Comparison of ENCODE assay signal across 22 cellular contexts in genomic region chr7:55343002-55343781, GRCh38. TPM values are rescaled to one million over a fixed set of nuclear protein-coding genes. Genes with fewer than 3 reads are reported as not detected.
DNase-seq lines count a peak whose midpoint lies in the region; ATAC-seq, FAIRE-seq and TF ChIP-seq lines count a peak whose summit lies in the region.
"Had no signal": no experiment of that assay in that cellular context is flagged by ENCODE, and none has a peak within 500 bp of the region (broad histone marks: within the 10 kb centered on the region; RNA-seq: fewer than 3 reads in every experiment).

No MANE protein-coding gene starts in this region.

- BruUV-seq in K562 (replicated peaks; lab: Mats Ljungman, UMichigan): no TSS peak

- intact Hi-C loops in K562 (cut with micrococcal nuclease): no loop called here

- ATAC-seq in K562 (peak; percentile 87), HG03342 (IDR thresholded peaks at IDR 0.05; ENCODE audit: unreplicated experiment) (no peak)
- ATAC-seq: CD8-positive, alpha-beta T cell had no signal

- no peak overlapping the region for H3K4me3 ChIP-seq in K562
- no peak overlapping the region for H3K4me3 ChIP-seq in osteoblast (ENCODE audit: insufficient read depth, low read length)
- H3K4me3 ChIP-seq: A549; BLaER1 treated with 17β-estradiol and CSF1 and Interleukin-3, amounts not matched to agents 10 nM and 100 nM had no signal

- H3K4me1 ChIP-seq in K562 (replicated peaks in 1 of 2; ENCODE audit: control insufficient read depth in 2 of 2, insufficient read depth in 2 of 2, low read length in 2 of 2): peaks cover 1 to 27% of the 10 kb centered on the region in 2 experiments; a peak in 3 of 5 replicates
- no peaks in the 10 kb centered on the region for H3K4me1 ChIP-seq in osteoblast (ENCODE audit: insufficient read depth, low read length)
- H3K4me1 ChIP-seq: A549; BLaER1 treated with 17β-estradiol and CSF1 and Interleukin-3, amounts not matched to agents 10 nM and 100 nM; Caco-2 had no signal

- H3K36me3 ChIP-seq in K562 (ENCODE audit: control insufficient read depth, insufficient read depth, low read length) (no peaks in the 10 kb centered on the region), osteoblast (ENCODE audit: insufficient read depth, low read length) (no peaks in the 10 kb centered on the region)
- H3K36me3 ChIP-seq: BLaER1 treated with 17β-estradiol and CSF1 and Interleukin-3, amounts not matched to agents 10 nM and 100 nM had no signal

- no peak overlapping the region for H3K4me2 ChIP-seq in K562 (ENCODE audit: insufficient read depth, low read length)
- H3K4me2 ChIP-seq in osteoblast (ENCODE audit: insufficient read depth, low read length): no peak overlapping the region
- H3K4me2 ChIP-seq: A549; BLaER1 treated with 17β-estradiol and CSF1 and Interleukin-3, amounts not matched to agents 10 nM and 100 nM had no signal

- no peak overlapping the region for H3K27ac ChIP-seq in K562 (ENCODE audit: extremely low read depth, low read depth, low read length)
- H3K27ac ChIP-seq in osteoblast (ENCODE audit: low read depth, low read length): no peak overlapping the region
- H3K27ac ChIP-seq: 22Rv1; A549; BLaER1 treated with 17β-estradiol and CSF1 and Interleukin-3, amounts not matched to agents 10 nM and 100 nM; C4-2B had no signal

- H3K27me3 ChIP-seq in K562 (ENCODE audit: control insufficient read depth in 2 of 2, insufficient read depth in 2 of 2, low read length in 2 of 2) (peaks cover 0 to 8% of the 10 kb centered on the region in 2 experiments; a peak in 2 of 5 replicates), osteoblast (ENCODE audit: insufficient read depth, low read length) (no peaks in the 10 kb centered on the region)
- H3K27me3 ChIP-seq: BLaER1 treated with 17β-estradiol and CSF1 and Interleukin-3, amounts not matched to agents 10 nM and 100 nM had no signal

- no peak overlapping the region for H3K9ac ChIP-seq in K562 (ENCODE audit: insufficient read depth in 1 of 2, low read depth in 2 of 2, low read length in 2 of 2)
- H3K9ac ChIP-seq: BLaER1 treated with 17β-estradiol and CSF1 and Interleukin-3, amounts not matched to agents 10 nM and 100 nM had no signal

- FAIRE-seq in K562 (lab: Jason Lieb, UNC): no peak
- FAIRE-seq: A549, D721Med, G401.6, GM12891, GM19239 had no signal

- H3K9me3 ChIP-seq in K562 (replicated peaks; ENCODE audit: control insufficient read depth, insufficient read depth, low read depth, low read length) (no peaks in the 10 kb centered on the region), osteoblast (ENCODE audit: low read depth, low read length) (no peaks in the 10 kb centered on the region)
- H3K9me3 ChIP-seq: A549 had no signal

- no peaks in the 10 kb centered on the region for H3K9me1 ChIP-seq in K562 (ENCODE audit: control insufficient read depth, insufficient read depth, low read length)

- no peak for TF ChIP-seq POLR2A in K562 (conservative IDR thresholded peaks at IDR 0.05)

- no peak for TF ChIP-seq EP300 in K562 (IDR thresholded peaks at IDR 0.05; ENCODE audit: low read length)

- POLR2A ChIA-PET in K562 (lab: Yijun Ruan, JAX): interaction anchor here (0.5 to 0.9 kb wide), 2 partner anchors 18 to 24 kb away, joined by 3 read pairs; no protein-coding TSS in a partner anchor
- POLR2A ChIA-PET in HEK293T (lab: Yijun Ruan, JAX): no interaction called here

- in situ Hi-C loops in K562 (cut with MboI): no loop called here

- 30% methylated on average over 34 of the region's 42 CpGs for WGBS in K562 (ENCODE audit: insufficient coverage, low coverage, missing lambda C conversion rate)

- CTCF ChIA-PET in K562 (lab: Yijun Ruan, JAX; ENCODE audit: low intra/inter-chr PET ratio) (no interaction called here), HEK293T (lab: Yijun Ruan, JAX) (no interaction called here)

- no peak for TF ChIP-seq RAD21 in K562 (CRISPR knock-in tag; conservative IDR thresholded peaks at IDR 0.05 in 1 of 2, IDR thresholded peaks at IDR 0.05 in 1 of 2)

- H4K20me1 ChIP-seq in K562 (replicated peaks; ENCODE audit: control insufficient read depth, insufficient read depth, low read length) (no peaks in the 10 kb centered on the region), osteoblast (ENCODE audit: insufficient read depth, low read length) (no peaks in the 10 kb centered on the region)
- H4K20me1 ChIP-seq: BLaER1 treated with 17β-estradiol and CSF1 and Interleukin-3, amounts not matched to agents 10 nM and 100 nM had no signal

- H3K79me2 ChIP-seq in K562 (ENCODE audit: control insufficient read depth, insufficient read depth, low read length) (no peaks in the 10 kb centered on the region), osteoblast (ENCODE audit: insufficient read depth, low read length) (no peaks in the 10 kb centered on the region)

- DNase-seq in DMS53 (lab: John Stamatoyannopoulos, UW) (peak; percentile 71), DMS53 treated with DMSO at 0.1 percent for 48 hours (lab: John Stamatoyannopoulos, UW; ENCODE audit: unreplicated experiment) (no peak), K562 (ENCODE audit: extremely low read depth in 1 of 4, low spot score in 3 of 4) (peak; percentile 24 to 42 (median 35)), osteoblast (ENCODE audit: insufficient read length, low spot score, missing footprints) (peak; percentile 77), HEK293T (ENCODE audit: extremely low spot score) (no peak), middle frontal gyrus (ENCODE audit: extremely low spot score, low spot score) (no peak)
- DNase-seq: AML-193; Caco-2; Calu3; CD4-positive, alpha-beta T cell; CD8-positive, alpha-beta T cell; DMS79 treated with DMSO at 0.1 percent for 48 hours; GF-D8 had no signal

- H2AFZ ChIP-seq in K562 (ENCODE audit: low read depth, low read length) (peak overlapping the region; percentile 78), osteoblast (ENCODE audit: low read length) (no peak overlapping the region)

- no peak for TF ChIP-seq CTCF in K562 (IDR thresholded peaks at IDR 0.05 in 2 of 3, conservative IDR thresholded peaks at IDR 0.05 in 1 of 3; ENCODE audit: insufficient read depth in 2 of 3, low read depth in 1 of 3, low read length in 3 of 3)
- TF ChIP-seq CTCF in osteoblast (IDR thresholded peaks at IDR 0.05; ENCODE audit: extremely low read depth, low read depth, low read length): no peak

TF ChIP-seq in K562, 482 proteins besides CTCF, POLR2A, EP300 and RAD21 (continues in another document):
- TF ChIP-seq ZNF644 (tag; IDR thresholded peaks at IDR 0.05; ENCODE audit: low read depth) (no peak), ZNF76 (CRISPR knock-in tag; IDR thresholded peaks at IDR 0.05; ENCODE audit: borderline replicate concordance) (no peak), TFAP4 (CRISPR knock-in tag; IDR thresholded peaks at IDR 0.05; ENCODE audit: borderline replicate concordance) (no peak), BACH1 (tag; IDR thresholded peaks at IDR 0.05) (no peak)

TF ChIP-seq in HEK293T, 16 proteins besides CTCF, POLR2A, EP300 and RAD21:
- TF ChIP-seq ARNT (IDR thresholded peaks at IDR 0.05): no peak
- TF ChIP-seq FOXA1 (IDR thresholded peaks at IDR 0.05): no peak
- no peak for TF ChIP-seq SP1 (IDR thresholded peaks at IDR 0.05)
- TF ChIP-seq ELF4 (IDR thresholded peaks at IDR 0.05): no peak
- TF ChIP-seq LEF1 (IDR thresholded peaks at IDR 0.05; ENCODE audit: borderline replicate concordance): no peak
- no peak for TF ChIP-seq TARDBP (IDR thresholded peaks at IDR 0.05)
- TF ChIP-seq BHLHE40 (IDR thresholded peaks at IDR 0.05; ENCODE audit: borderline replicate concordance): no peak
- no peak for TF ChIP-seq ZNF384 (IDR thresholded peaks at IDR 0.05)
- TF ChIP-seq HDGF (IDR thresholded peaks at IDR 0.05; ENCODE audit: borderline replicate concordance): no peak
- TF ChIP-seq PKNOX1 (IDR thresholded peaks at IDR 0.05): no peak
- no peak for TF ChIP-seq FOXM1 (IDR thresholded peaks at IDR 0.05; ENCODE audit: borderline replicate concordance)
- TF ChIP-seq CTBP1 (IDR thresholded peaks at IDR 0.05; ENCODE audit: borderline replicate concordance): no peak
- TF ChIP-seq NFRKB (IDR thresholded peaks at IDR 0.05): no peak
TF ChIP-seq in HEK293T: peak in this region for 0.

RNA-seq across cellular contexts. Expression of gene LANCL2, which starts 21.9 kb away (rescaled TPM):
- total RNA-seq in K562 (2011; cell fraction: chromatin; rRNA removed; ENCODE audit: low replicate concordance): 3.0 and 4.2 TPM in 2 replicates
- 1.7 and 4.2 TPM in 2 replicates for total RNA-seq in K562 (2011; cell fraction: nucleolus; rRNA removed)
- 3.9 and 5.8 TPM in 2 replicates for total RNA-seq in K562 (2011; cell fraction: nucleoplasm; rRNA removed)
- total RNA-seq in K562 (2014; rRNA removed) (16.0 and 18.5 TPM in 2 replicates), K562 (2014; rRNA removed; fragmentation: Illumina TruSeq; extraction: Trizol) (12.5 and 13.0 TPM in 2 replicates), K562 (2015; rRNA removed; fragmentation: Illumina TruSeq; extraction: Trizol) (13.6 and 13.8 TPM in 2 replicates), K562 (2021) (13.9 and 16.1 TPM in 2 replicates), osteoblast (17.4 and 19.2 TPM in 2 replicates)
- polyA plus RNA-seq in K562 (2011; rRNA removed) (12.2 and 13.5 TPM in 2 replicates), K562 (2014; fragmentation: Illumina TruSeq; extraction: Trizol) (10.4 and 13.3 TPM in 2 replicates), K562 (2014; fragmentation: Nextera tagmentation; extraction: Ambion mirVana) (1 to 10 TPM; 5.3 to 6.1 TPM), K562 (2014; rRNA removed) (11.2 and 15.2 TPM in 2 replicates)
- polyA plus RNA-seq in K562 (2011; cell fraction: cytosol; rRNA removed): 8.6 and 14.3 TPM in 2 replicates
- polyA plus RNA-seq in K562 (2011; cell fraction: nucleus; rRNA removed): 6.9 and 7.9 TPM in 2 replicates
- polyA plus RNA-seq in K562 (2012): 5.5 and 13.7 TPM in 2 replicates
- polyA minus RNA-seq in K562 (2011; rRNA and poly(A)+ RNA removed): 15.3 and 17.1 TPM in 2 replicates
- polyA minus RNA-seq in K562 (2011; cell fraction: cytosol; rRNA and poly(A)+ RNA removed): 4.9 and 8.9 TPM in 2 replicates
- polyA minus RNA-seq in K562 (2011; cell fraction: nucleus; rRNA and poly(A)+ RNA removed): 1.6 and 1.8 TPM in 2 replicates

Comparison
In these comparisons a context has a peak if more than half of its experiments do, and no peak if none do; other contexts are left out.
1. DNase-seq: peak in DMS53 (single experiment), K562 (4 of 4) and osteoblast (single experiment); none in DMS53 treated with DMSO at 0.1 percent for 48 hours (single experiment), HEK293T (single experiment) and middle frontal gyrus (single experiment).